Comparison of ENCODE assay signal across 28 cellular contexts in the genomic region with DNA sequence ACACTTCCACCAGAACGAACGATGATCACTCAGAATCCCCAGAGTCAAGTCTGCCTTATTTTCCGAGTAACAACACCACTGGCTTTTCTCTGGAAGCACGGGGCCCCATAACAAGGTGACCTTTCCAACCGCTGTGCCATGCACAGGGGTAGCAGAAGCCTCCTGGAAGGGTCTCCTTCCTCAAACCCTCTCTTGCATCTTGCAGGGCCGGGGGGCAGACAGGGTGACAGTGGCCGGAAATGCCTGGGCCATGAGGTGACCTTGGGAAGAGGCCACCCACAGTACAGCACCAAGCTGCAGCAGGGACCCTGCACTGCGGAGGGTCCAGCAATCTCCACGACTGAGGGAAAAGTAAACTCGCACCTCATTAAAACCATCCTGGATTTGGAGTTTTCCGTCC.
"Had no signal": no experiment of that assay in that cellular context is flagged by ENCODE, and none has a peak within 500 bp of the region (broad histone marks: within the 10 kb centered on the region; RNA-seq: fewer than 3 reads in every experiment).

No MANE protein-coding gene starts in this region.

- H3K9me3 Mint-ChIP-seq: activated CD4-positive, alpha-beta T cell treated with anti-CD3 and anti-CD28 coated beads, Interleukin-2, amount 10 ng/mL, durations not matched to agents 24 days and 14 days; activated CD8-positive, alpha-beta T cell treated with anti-CD3 and anti-CD28 coated beads for 36 hours; activated naive CD4-positive, alpha-beta T cell treated with anti-CD3 and anti-CD28 coated beads, Interleukin-2, amount 50 U/mL, for 24 hours; activated naive CD8-positive, alpha-beta T cell treated with anti-CD3 and anti-CD28 coated beads, Interleukin-2, amount 10 ng/mL, durations not matched to agents 7 days and 5 days; activated T-cell treated with anti-CD3 and anti-CD28 coated beads, Interleukin-2, amount 50 U/mL, for 24 hours; activated T-helper 2 cell treated with anti-CD3 and anti-CD28 coated beads, Interferon-gamma antibody, Interleukin-2, Interleukin-4, amounts not matched to agents 10 μg/mL and 5 μg/mL and 100 μg/mL, durations not matched to agents 14 hours and 24 hours and 36 hours had no signal

- H3K4me3 ChIP-seq: body of pancreas, breast epithelium, PC-9, SK-N-MC had no signal

- H3K27me3 ChIP-seq: body of pancreas, breast epithelium had no signal

- H3K4me1 Mint-ChIP-seq: activated CD4-positive, alpha-beta T cell treated with anti-CD3 and anti-CD28 coated beads, Interleukin-2, amount 10 ng/mL, durations not matched to agents 24 days and 14 days; activated naive CD4-positive, alpha-beta T cell treated with anti-CD3 and anti-CD28 coated beads, Interleukin-2, amount 50 U/mL, for 24 hours; activated naive CD8-positive, alpha-beta T cell treated with anti-CD3 and anti-CD28 coated beads, Interleukin-2, amount 10 ng/mL, durations not matched to agents 7 days and 5 days had no signal

- H3K27ac Mint-ChIP-seq: activated CD4-positive, alpha-beta T cell treated with anti-CD3 and anti-CD28 coated beads, Interleukin-2, amount 10 ng/mL, durations not matched to agents 24 days and 14 days; activated CD8-positive, alpha-beta T cell treated with anti-CD3 and anti-CD28 coated beads for 36 hours; activated naive CD4-positive, alpha-beta T cell treated with anti-CD3 and anti-CD28 coated beads, Interleukin-2, amount 50 U/mL, for 24 hours; activated naive CD8-positive, alpha-beta T cell treated with anti-CD3 and anti-CD28 coated beads, Interleukin-2, amount 10 ng/mL, durations not matched to agents 7 days and 5 days; activated T-cell treated with anti-CD3 and anti-CD28 coated beads, Interleukin-2, amount 50 U/mL, for 24 hours; activated T-helper 2 cell treated with anti-CD3 and anti-CD28 coated beads, Interferon-gamma antibody, Interleukin-2, Interleukin-4, amounts not matched to agents 10 μg/mL and 5 μg/mL and 100 μg/mL, durations not matched to agents 14 hours and 24 hours and 36 hours had no signal

- H3K4me1 ChIP-seq: body of pancreas, breast epithelium had no signal

- H3K9me3 ChIP-seq: body of pancreas, breast epithelium had no signal

- DNase-seq: activated CD4-positive, alpha-beta T cell treated with anti-CD3 and anti-CD28 coated beads, Interleukin-2, amount 10 ng/mL, durations not matched to agents 24 days and 14 days; activated CD4-positive, alpha-beta T cell treated with anti-CD3 and anti-CD28 coated beads, Interleukin-2, amount 50 U/mL, for 4 hours; activated CD8-positive, alpha-beta T cell treated with anti-CD3 and anti-CD28 coated beads for 36 hours; activated gamma-delta T cell; activated naive CD4-positive, alpha-beta T cell treated with Interleukin-2 at 50 U/mL for 16 hours; activated naive CD8-positive, alpha-beta T cell treated with anti-CD3 and anti-CD28 coated beads, Interleukin-2, amount 10 ng/mL, durations not matched to agents 7 days and 5 days; activated T-cell treated with anti-CD3 and anti-CD28 coated beads, Interleukin-2, amount 50 U/mL, for 24 hours; amygdala; body of pancreas; MM.1S; MV-4-11; NCI-H1092; NCI-H1436 treated with DMSO at 0.1 percent for 48 hours; NCI-H1694 treated with DMSO at 0.1 percent for 48 hours; NCI-H2029; NCI-H2171; NCI-H510A; NCI-H526; NCI-H748 treated with DMSO at 0.1 percent for 48 hours; NK-92 treated with Interleukin-12 subunit alpha and Interleukin-12 subunit beta, amount 100 ng/mL, for 24 hours; PC-9; Right ventricle myocardium superior; T1000; WERI-Rb-1 had no signal

- ATAC-seq: activated CD8-positive, alpha-beta T cell treated with anti-CD3 and anti-CD28 coated beads for 36 hours; body of pancreas had no signal

- H3K36me3 Mint-ChIP-seq: activated naive CD4-positive, alpha-beta T cell treated with anti-CD3 and anti-CD28 coated beads, Interleukin-2, amount 50 U/mL, for 24 hours; activated naive CD8-positive, alpha-beta T cell treated with anti-CD3 and anti-CD28 coated beads, Interleukin-2, amount 10 ng/mL, durations not matched to agents 7 days and 5 days had no signal

- H3K4me2 ChIP-seq: PC-9 had no signal

- H3K27me3 Mint-ChIP-seq: activated CD8-positive, alpha-beta T cell treated with anti-CD3 and anti-CD28 coated beads for 36 hours; activated T-cell treated with anti-CD3 and anti-CD28 coated beads, Interleukin-2, amount 50 U/mL, for 24 hours had no signal

- H3K27ac ChIP-seq: body of pancreas, breast epithelium, PC-9, SK-N-MC, WERI-Rb-1 had no signal

- H3K4me3 Mint-ChIP-seq: activated CD4-positive, alpha-beta T cell treated with anti-CD3 and anti-CD28 coated beads, Interleukin-2, amount 10 ng/mL, durations not matched to agents 24 days and 14 days; activated CD8-positive, alpha-beta T cell treated with anti-CD3 and anti-CD28 coated beads for 36 hours; activated naive CD4-positive, alpha-beta T cell treated with anti-CD3 and anti-CD28 coated beads, Interleukin-2, amount 50 U/mL, for 24 hours; activated naive CD8-positive, alpha-beta T cell treated with anti-CD3 and anti-CD28 coated beads, Interleukin-2, amount 10 ng/mL, durations not matched to agents 7 days and 5 days; activated T-cell treated with anti-CD3 and anti-CD28 coated beads, Interleukin-2, amount 50 U/mL, for 24 hours had no signal

- H3K36me3 ChIP-seq: breast epithelium had no signal

- H2AFZ ChIP-seq: PC-9 had no signal
